In genomic region chr17:12756786-12757185, GRCh38 we compare ENCODE assay signal across 1 cellular context.
TF ChIP-seq lines count a peak whose summit lies in the region.

No MANE protein-coding gene starts in this region.

TF ChIP-seq in IMR-90, 13 proteins besides CTCF, POLR2A, EP300 and RAD21 (continued from another document):
- no peak for TF ChIP-seq ELK1 (IDR thresholded peaks at IDR 0.05; ENCODE audit: borderline replicate concordance, low read depth, low read length)
- TF ChIP-seq MAZ (IDR thresholded peaks at IDR 0.05; ENCODE audit: borderline replicate concordance, low read depth, low read length): no peak
- no peak for TF ChIP-seq NFE2L2 (IDR thresholded peaks at IDR 0.05; ENCODE audit: low read depth, low read length)
TF ChIP-seq in IMR-90: peak in this region for 1.
